Comparison of ENCODE assay signal across 19 cellular contexts in genomic region chr16:47230296-47230695, GRCh38.
"Had no signal": no experiment of that assay in that cellular context is flagged by ENCODE, and none has a peak within 500 bp of the region (broad histone marks: within the 10 kb centered on the region; RNA-seq: fewer than 3 reads in every experiment).

No MANE protein-coding gene starts in this region.

- H3K27me3 Mint-ChIP-seq: natural killer cell treated with Interleukin-12 subunit alpha and Interleukin-12 subunit beta and Interleukin-15 and Interleukin-18, amount 100 ng/mL, for 72 hours; progenitor cell of endocrine pancreas; type B pancreatic cell had no signal

- H3K9me3 Mint-ChIP-seq: endodermal cell; natural killer cell treated with Interleukin-12 subunit alpha and Interleukin-12 subunit beta and Interleukin-15 and Interleukin-18, amount 100 ng/mL, for 72 hours; neural progenitor cell; type B pancreatic cell had no signal

- H3K4me1 Mint-ChIP-seq: neural progenitor cell had no signal

- ATAC-seq: foreskin keratinocyte; left cardiac atrium; lower lobe of right lung; natural killer cell treated with Interleukin-12 subunit alpha and Interleukin-12 subunit beta and Interleukin-15 and Interleukin-18, amount 100 ng/mL, for 72 hours; pancreas; right cardiac atrium had no signal

- H3K4me3 Mint-ChIP-seq: endodermal cell; natural killer cell treated with Interleukin-12 subunit alpha and Interleukin-12 subunit beta and Interleukin-15 and Interleukin-18, amount 100 ng/mL, for 72 hours; neural progenitor cell; type B pancreatic cell had no signal

- H3K27ac Mint-ChIP-seq: endodermal cell; natural killer cell treated with Interleukin-12 subunit alpha and Interleukin-12 subunit beta and Interleukin-15 and Interleukin-18, amount 100 ng/mL, for 72 hours; neural progenitor cell; progenitor cell of endocrine pancreas; type B pancreatic cell had no signal

- DNase-seq: effector CD4-positive, alpha-beta T cell; endodermal cell; erythroblast; foreskin keratinocyte; kidney; left cardiac atrium; left ventricle myocardium inferior; lower lobe of right lung; mesenchymal stem cell; midbrain; occipital lobe; pancreas; right cardiac atrium; stimulated activated CD4-positive, alpha-beta T cell treated with anti-CD3 and anti-CD28 coated beads, Interleukin-2, amount 100 ng/mL, for 48 hours; stimulated activated naive CD4-positive, alpha-beta T cell treated with Interleukin-2 at 50 U/mL for 16 hours had no signal
